In the genomic region with DNA sequence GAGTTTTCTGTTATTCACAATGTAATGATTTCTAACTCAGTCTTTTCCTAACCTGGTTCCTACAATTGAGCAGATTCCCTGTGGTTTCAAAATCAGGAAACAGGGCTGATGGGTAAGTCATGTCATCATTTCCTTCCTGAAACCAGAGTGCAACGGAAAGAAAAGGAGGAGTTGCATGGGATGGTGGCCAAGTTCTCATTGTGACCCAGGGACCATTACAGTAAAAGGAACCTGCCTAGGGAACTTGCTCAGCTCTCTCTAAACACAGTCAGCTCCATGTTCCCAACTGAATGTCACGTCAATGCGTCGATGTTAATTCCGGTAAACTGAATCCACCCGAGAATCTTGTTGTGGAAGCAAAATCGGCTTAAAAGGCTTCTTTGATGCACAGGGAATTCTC, we compare ENCODE assay signal across 8 cellular contexts. TPM values are rescaled to one million over a fixed set of nuclear protein-coding genes. Genes with fewer than 3 reads are reported as not detected.
A peak's percentile ranks its signal among the peaks of the same experiment; 100 is the strongest.
DNase-seq lines count a peak whose midpoint lies in the region; TF ChIP-seq lines count a peak whose summit lies in the region.
"Had no signal": no experiment of that assay in that cellular context is flagged by ENCODE, and none has a peak within 500 bp of the region (broad histone marks: within the 10 kb centered on the region; RNA-seq: fewer than 3 reads in every experiment).

No MANE protein-coding gene starts in this region.

- H3K4me1 Mint-ChIP-seq in glutamatergic neuron (ENCODE audit: low read depth, unreplicated experiment), result peaks cover 2% of the 10 kb centered on the region
- H3K4me1 Mint-ChIP-seq: stimulated activated effector memory CD8-positive, alpha-beta T cell treated with anti-CD3 and anti-CD28 coated beads, Interleukin-12 subunit alpha, Interleukin-12 subunit beta, amount 100 ng/mL, for 72 hours had no signal

- no peaks in the 10 kb centered on the region for H3K36me3 ChIP-seq in testis (ENCODE audit: low read depth, missing control alignments)

- intact Hi-C loops in testis (cut with DNase I; ENCODE audit: low total_unique reads), result no loop called here

- in situ Hi-C loops in KBM-7 (cut with MboI; ENCODE audit: low pct_unique_long_range_greater_than_20kb, low sequenced_read_pairs), result no loop called here

- no peaks in the 10 kb centered on the region for H3K27me3 ChIP-seq in testis

- no peaks in the 10 kb centered on the region for H3K27me3 Mint-ChIP-seq in glutamatergic neuron (ENCODE audit: unreplicated experiment)

- no peaks in the 10 kb centered on the region for H3K9me3 Mint-ChIP-seq in glutamatergic neuron (ENCODE audit: unreplicated experiment)
- H3K9me3 Mint-ChIP-seq: stimulated activated effector memory CD8-positive, alpha-beta T cell treated with anti-CD3 and anti-CD28 coated beads, Interleukin-12 subunit alpha, Interleukin-12 subunit beta, amount 100 ng/mL, for 72 hours had no signal

- H3K4me3 ChIP-seq in testis, result no peak overlapping the region

- no peak for TF ChIP-seq POLR2A in testis (IDR thresholded peaks at IDR 0.05)

- H3K27ac ChIP-seq in VCaP (peak overlapping the region; percentile 63), testis (no peak overlapping the region)

- H3K4me3 Mint-ChIP-seq in glutamatergic neuron (ENCODE audit: unreplicated experiment), result no peak overlapping the region
- H3K4me3 Mint-ChIP-seq: stimulated activated effector memory CD8-positive, alpha-beta T cell treated with anti-CD3 and anti-CD28 coated beads, Interleukin-12 subunit alpha, Interleukin-12 subunit beta, amount 100 ng/mL, for 72 hours had no signal

- DNase-seq in KBM-7, result peak; percentile 90
- DNase-seq in iris pigment epithelial cell (ENCODE audit: low read depth), result peak; percentile 7
- peak; percentile 33 for DNase-seq in testis
- DNase-seq in NCI-H187 treated with DMSO at 0.1 percent for 48 hours (lab: John Stamatoyannopoulos, UW), result no peak
- no peak for DNase-seq in glutamatergic neuron
- no peak for DNase-seq in HuH-7.5 (ENCODE audit: low spot score)

- 62 to 64% methylated on average over 7 of the region's 7 CpGs for WGBS in testis, 2 donors

- no peak overlapping the region for H3K27ac Mint-ChIP-seq in glutamatergic neuron (ENCODE audit: unreplicated experiment)
- H3K27ac Mint-ChIP-seq: stimulated activated effector memory CD8-positive, alpha-beta T cell treated with anti-CD3 and anti-CD28 coated beads, Interleukin-12 subunit alpha, Interleukin-12 subunit beta, amount 100 ng/mL, for 72 hours had no signal

- TF ChIP-seq CTCF in VCaP (conservative IDR thresholded peaks at IDR 0.05), result no peak
- TF ChIP-seq CTCF in testis (IDR thresholded peaks at IDR 0.05), result no peak
- TF ChIP-seq CTCF in glutamatergic neuron (IDR thresholded peaks at IDR 0.05; ENCODE audit: partially characterized antibody, unreplicated experiment), result no peak

- H3K9me3 ChIP-seq in testis, result no peaks in the 10 kb centered on the region

- H3K36me3 Mint-ChIP-seq in glutamatergic neuron (ENCODE audit: unreplicated experiment), result no peaks in the 10 kb centered on the region
- H3K36me3 Mint-ChIP-seq: stimulated activated effector memory CD8-positive, alpha-beta T cell treated with anti-CD3 and anti-CD28 coated beads, Interleukin-12 subunit alpha, Interleukin-12 subunit beta, amount 100 ng/mL, for 72 hours had no signal

- H3K4me1 ChIP-seq in testis, result no peaks in the 10 kb centered on the region

RNA-seq across cellular contexts. Expression of a gene that starts 51.2 kb away (rescaled TPM):
- total RNA-seq in testis (under 1 TPM; 0.74 to 0.87 TPM), glutamatergic neuron (ENCODE audit: unreplicated experiment) (20.5 TPM)
- 3.4 TPM for polyA plus RNA-seq in testis (ENCODE audit: insufficient read depth, low read depth, low replicate concordance)

Comparison
In these comparisons a context has a peak if more than half of its experiments do, and no peak if none do; other contexts are left out.
1. DNase-seq: peak in KBM-7 (single experiment), iris pigment epithelial cell (single experiment) and testis (single experiment); none in NCI-H187 treated with DMSO at 0.1 percent for 48 hours (single experiment), glutamatergic neuron (single experiment) and HuH-7.5 (single experiment).
2. RNA of a gene that starts 51.2 kb away (total RNA-seq): 20.5 TPM in glutamatergic neuron (single experiment); 0.74 to 0.87 TPM in testis; every median in the first group is over 10 times any median in the second.